In genomic region chr22:41987276-41987675, GRCh38 we compare ENCODE assay signal across 22 cellular contexts. TPM values are rescaled to one million over a fixed set of nuclear protein-coding genes. Genes with fewer than 3 reads are reported as not detected.
DNase-seq lines count a peak whose midpoint lies in the region; ATAC-seq and TF ChIP-seq lines count a peak whose summit lies in the region.
"Had no signal": no experiment of that assay in that cellular context is flagged by ENCODE, and none has a peak within 500 bp of the region (broad histone marks: within the 10 kb centered on the region; RNA-seq: fewer than 3 reads in every experiment).

No MANE protein-coding gene starts in this region.

- TF ChIP-seq CTCF in neural crest cell (conservative IDR thresholded peaks at IDR 0.05) (no peak), upper lobe of right lung (IDR thresholded peaks at IDR 0.05) (no peak), BE2C (IDR thresholded peaks at IDR 0.05; ENCODE audit: low read depth, low read length) (no peak), stomach (IDR thresholded peaks at IDR 0.05) (no peak)

- no peak for ATAC-seq in upper lobe of right lung
- ATAC-seq: GM23338, HCT116 had no signal

- H3K27me3 ChIP-seq in upper lobe of right lung (no peaks in the 10 kb centered on the region), BE2C (no peaks in the 10 kb centered on the region), stomach (no peaks in the 10 kb centered on the region)
- H3K27me3 ChIP-seq: BLaER1 treated with 17β-estradiol and CSF1 and Interleukin-3, amounts not matched to agents 10 nM and 100 nM had no signal

- H3K4me1 ChIP-seq in upper lobe of right lung (peaks cover 4% of the 10 kb centered on the region), BE2C (no peaks in the 10 kb centered on the region), stomach (no peaks in the 10 kb centered on the region)
- H3K4me1 ChIP-seq: BLaER1 treated with 17β-estradiol and CSF1 and Interleukin-3, amounts not matched to agents 10 nM and 100 nM had no signal

- no peak for TF ChIP-seq POLR2A in stomach (IDR thresholded peaks at IDR 0.05)

- H3K27ac ChIP-seq in upper lobe of right lung (no peak overlapping the region), stomach (no peak overlapping the region)
- H3K27ac ChIP-seq: 22Rv1; BLaER1 treated with 17β-estradiol and CSF1 and Interleukin-3, amounts not matched to agents 10 nM and 100 nM had no signal

- H3K27me3 Mint-ChIP-seq in neural crest cell (ENCODE audit: low read depth) = no peaks in the 10 kb centered on the region

- H3K4me3 ChIP-seq in upper lobe of right lung (no peak overlapping the region), BE2C (ENCODE audit: low read depth, low read length) (no peak overlapping the region), stomach (no peak overlapping the region)
- H3K4me3 ChIP-seq: BLaER1 treated with 17β-estradiol and CSF1 and Interleukin-3, amounts not matched to agents 10 nM and 100 nM; GM23338 had no signal

- H3K27ac Mint-ChIP-seq in neural crest cell (ENCODE audit: unreplicated experiment) = peak overlapping the region; percentile 19
- H3K27ac Mint-ChIP-seq: B cell; CD4-positive, alpha-beta T cell; GM23338; H9 had no signal

- H3K9me3 ChIP-seq in upper lobe of right lung (no peaks in the 10 kb centered on the region), BE2C (no peaks in the 10 kb centered on the region), stomach (no peaks in the 10 kb centered on the region)
- H3K9me3 ChIP-seq: BLaER1 treated with 17β-estradiol and CSF1 and Interleukin-3, amounts not matched to agents 10 nM and 100 nM had no signal

- H3K4me1 Mint-ChIP-seq in neural crest cell = no peaks in the 10 kb centered on the region
- H3K4me1 Mint-ChIP-seq: B cell; CD8-positive, alpha-beta memory T cell; GM23338; H9 had no signal

- peaks cover 15% of the 10 kb centered on the region for H3K36me3 Mint-ChIP-seq in neural crest cell (ENCODE audit: low read depth)
- H3K36me3 Mint-ChIP-seq: CD14-positive monocyte; CD8-positive, alpha-beta memory T cell had no signal

- H3K36me3 ChIP-seq in upper lobe of right lung (no peaks in the 10 kb centered on the region), BE2C (no peaks in the 10 kb centered on the region), stomach (no peaks in the 10 kb centered on the region)

- TF ChIP-seq EP300 in stomach (IDR thresholded peaks at IDR 0.05) = no peak

- WGBS in stomach, 5 donors = 91 to 98% (median 93%) methylated on average over 5 of the region's 5 CpGs

- H3K9me3 Mint-ChIP-seq in neural crest cell = no peaks in the 10 kb centered on the region
- H3K9me3 Mint-ChIP-seq: CD14-positive monocyte; CD4-positive, alpha-beta T cell; CD8-positive, alpha-beta memory T cell; GM23338; H9 had no signal

- no peak overlapping the region for H3K4me3 Mint-ChIP-seq in neural crest cell
- H3K4me3 Mint-ChIP-seq: B cell; CD14-positive monocyte; CD4-positive, alpha-beta T cell; CD8-positive, alpha-beta memory T cell; GM23338; H9 had no signal

- DNase-seq in activated effector memory CD4-positive, alpha-beta T cell treated with anti-CD3 and anti-CD28 coated beads, Interleukin-2, amount 50 U/mL, for 16 hours = peak; percentile 27
- no peak for DNase-seq in activated effector memory CD4-positive, alpha-beta T cell treated with Interleukin-2 at 50 U/mL for 16 hours
- no peak for DNase-seq in neural crest cell (ENCODE audit: low read depth, low spot score)
- peak; percentile 28 for DNase-seq in upper lobe of right lung
- DNase-seq in NCI-H2171 (lab: John Stamatoyannopoulos, UW) = no peak
- DNase-seq in BE2C = no peak
- no peak for DNase-seq in stomach
- DNase-seq: CD4-positive, alpha-beta T cell; CD8-positive, alpha-beta memory T cell; DMS53; DMS79 treated with DMSO at 0.1 percent for 48 hours; GF-D8; H9 had no signal

- intact Hi-C loops in upper lobe of right lung (cut with DNase I) (no loop called here), stomach (cut with DNase I; ENCODE audit: low total_unique reads) (no loop called here)

RNA-seq across cellular contexts. Expression of gene WBP2NL, which starts 11.3 kb away (rescaled TPM):
- total RNA-seq in neural crest cell = not detected in 2 replicates
- total RNA-seq in upper lobe of right lung = 1.3 TPM
- polyA plus RNA-seq in BE2C (2012; ENCODE audit: insufficient read depth, insufficient read length, low read depth) = 8.5 TPM
- total RNA-seq in stomach = 1 to 10 TPM in 2 of 5 donors, not detected in 3; 3.9 to 4.8 TPM
- 1 to 10 TPM; 1.2 TPM for polyA plus RNA-seq in stomach
- total RNA-seq: Daoy, G401, H4 had no signal
- polyA plus RNA-seq: GM23338 had no signal

RNA-seq across cellular contexts. Expression of gene SEPTIN3, which starts 18.0 kb away (rescaled TPM):
- 71.5 and 75.0 TPM in 2 replicates for total RNA-seq in neural crest cell
- total RNA-seq in upper lobe of right lung = 3.2 TPM
- polyA plus RNA-seq in BE2C (2012; ENCODE audit: insufficient read depth, insufficient read length, low read depth) = 23.3 TPM
- total RNA-seq in stomach = 1 to 10 TPM in 1 of 5 donors, under 1 TPM in 1, not detected in 3; 0.72 to 1.1 TPM
- polyA plus RNA-seq in stomach = 1 to 10 TPM in 1 of 3 donors, under 1 TPM in 2; 0.61 to 1.4 (median 0.63) TPM
- polyA plus RNA-seq: CD8-positive, alpha-beta memory T cell had no signal

RNA-seq across cellular contexts. Expression of gene CENPM, which starts 40.3 kb away (rescaled TPM):
- total RNA-seq in neural crest cell = 47.3 and 48.9 TPM in 2 replicates
- 1.3 TPM for total RNA-seq in upper lobe of right lung
- 43.8 TPM for polyA plus RNA-seq in BE2C (2012; ENCODE audit: insufficient read depth, insufficient read length, low read depth)
- total RNA-seq in stomach = 10 to 100 TPM in 2 of 5 donors, 1 to 10 TPM in 2, not detected in 1; 6.1 to 64.3 (median 11.1) TPM
- 10 to 100 TPM; 15.1 to 22.5 (median 15.8) TPM for polyA plus RNA-seq in stomach

Comparison
In these comparisons a context has a peak if more than half of its experiments do, and no peak if none do; other contexts are left out.
1. DNase-seq: peak in activated effector memory CD4-positive, alpha-beta T cell treated with anti-CD3 and anti-CD28 coated beads, Interleukin-2, amount 50 U/mL, for 16 hours (single experiment) and upper lobe of right lung (single experiment); none in activated effector memory CD4-positive, alpha-beta T cell treated with Interleukin-2 at 50 U/mL for 16 hours (single experiment), neural crest cell (single experiment), NCI-H2171 (single experiment), BE2C (single experiment) and stomach (single experiment).
2. RNA of gene SEPTIN3, which starts 18.0 kb away (total RNA-seq): 71.5 to 75.0 TPM in neural crest cell; 3.2 TPM in upper lobe of right lung (single experiment) and 0.72 to 1.1 TPM in stomach; every median in the first group is over 10 times any median in the second.